ENCODE assay signal across 30 cellular contexts in genomic region chr2:170226216-170226615, GRCh38. TPM values are rescaled to one million over a fixed set of nuclear protein-coding genes. Genes with fewer than 3 reads are reported as not detected.
"Had no signal": no experiment of that assay in that cellular context is flagged by ENCODE, and none has a peak within 500 bp of the region (broad histone marks: within the 10 kb centered on the region; RNA-seq: fewer than 3 reads in every experiment).

No MANE protein-coding gene starts in this region.

- H3K36me3 ChIP-seq: gastrocnemius medialis, left lung, prostate gland, right atrium auricular region, suprapubic skin, transverse colon, upper lobe of right lung, uterus had no signal

- H3K4me3 ChIP-seq: dorsolateral prefrontal cortex, gastrocnemius medialis, left lung, prostate gland, right atrium auricular region, smooth muscle cell, suprapubic skin, transverse colon, upper lobe of right lung, uterus had no signal

- H3K4me2 ChIP-seq: smooth muscle cell had no signal

- H3K36me3 Mint-ChIP-seq: naive thymus-derived CD8-positive, alpha-beta T cell had no signal

- H2AFZ ChIP-seq: parathyroid adenoma had no signal

- H3K9me3 Mint-ChIP-seq: naive thymus-derived CD8-positive, alpha-beta T cell; nephron progenitor cell; stimulated activated naive CD8-positive, alpha-beta T cell treated with anti-CD3 and anti-CD28 coated beads, Interleukin-15, amount 100 ng/mL, for 72 hours had no signal

- H3K9me3 ChIP-seq: gastrocnemius medialis, left lung, prostate gland, right atrium auricular region, suprapubic skin, transverse colon, upper lobe of right lung, uterus had no signal

- H3K79me2 ChIP-seq: parathyroid adenoma had no signal

- H3K27ac ChIP-seq: gastrocnemius medialis, left lung, parathyroid adenoma, prostate gland, right atrium auricular region, suprapubic skin, transverse colon, upper lobe of right lung, uterus had no signal

- DNase-seq: dorsolateral prefrontal cortex; effector CD4-positive, alpha-beta T cell; foreskin fibroblast; gastrocnemius medialis; head of caudate nucleus; left cardiac atrium; left lung; naive thymus-derived CD8-positive, alpha-beta T cell; nephron progenitor cell; occipital lobe; stimulated activated CD4-positive, alpha-beta T cell treated with anti-CD3 and anti-CD28 coated beads, Interleukin-12 subunit alpha, Interleukin-12 subunit beta, amount 100 ng/mL, for 4 hours; stimulated activated CD4-positive, alpha-beta T cell treated with anti-CD3 and anti-CD28 coated beads, Interleukin-1b, Interleukin-23, amount 100 ng/mL, for 48 hours; stimulated activated CD4-positive, alpha-beta T cell treated with anti-CD3 and anti-CD28 coated beads, Interleukin-4, amount 100 ng/mL, for 1 hour; stimulated activated CD8-positive, alpha-beta memory T cell treated with anti-CD3 and anti-CD28 coated beads, Interleukin-4, amount 100 ng/mL, for 48 hours; stimulated activated naive CD4-positive, alpha-beta T cell; stimulated activated naive CD8-positive, alpha-beta T cell treated with anti-CD3 and anti-CD28 coated beads, Interleukin-15, amount 100 ng/mL, for 72 hours; transverse colon; upper lobe of right lung; uterus had no signal

- H3K4me1 ChIP-seq: left lung, prostate gland, suprapubic skin, transverse colon, upper lobe of right lung, uterus had no signal

- ATAC-seq: gastrocnemius medialis; left cardiac atrium; left lung; naive thymus-derived CD8-positive, alpha-beta T cell; sciatic nerve; upper lobe of right lung had no signal

- H3K9ac ChIP-seq: parathyroid adenoma had no signal

- H3K27ac Mint-ChIP-seq: naive thymus-derived CD8-positive, alpha-beta T cell; nephron progenitor cell; stimulated activated naive CD8-positive, alpha-beta T cell treated with anti-CD3 and anti-CD28 coated beads, Interleukin-15, amount 100 ng/mL, for 72 hours had no signal

- FAIRE-seq: colon had no signal

- H3K27me3 ChIP-seq: dorsolateral prefrontal cortex, gastrocnemius medialis, left lung, right atrium auricular region, suprapubic skin, transverse colon, upper lobe of right lung, uterus had no signal

- H3K27me3 Mint-ChIP-seq: stimulated activated naive CD8-positive, alpha-beta T cell treated with anti-CD3 and anti-CD28 coated beads, Interleukin-15, amount 100 ng/mL, for 72 hours had no signal

- H3K4me3 Mint-ChIP-seq: naive thymus-derived CD8-positive, alpha-beta T cell; nephron progenitor cell; stimulated activated naive CD8-positive, alpha-beta T cell treated with anti-CD3 and anti-CD28 coated beads, Interleukin-15, amount 100 ng/mL, for 72 hours had no signal

RNA-seq across cellular contexts. Expression of gene MYO3B, which starts 48.3 kb away (rescaled TPM):
- total RNA-seq: glomerular endothelial cell; left cardiac atrium; lung microvascular endothelial cell; mesenteric fat pad; myocyte; naive thymus-derived CD8-positive, alpha-beta T cell; right atrium auricular region had no signal
- polyA plus RNA-seq: naive thymus-derived CD8-positive, alpha-beta T cell had no signal
